ENCODE assay signal across 4 cellular contexts in genomic region chr16:2534335-2534734, GRCh38. TPM values are rescaled to one million over a fixed set of nuclear protein-coding genes. Genes with fewer than 3 reads are reported as not detected.
"Had no signal": no experiment of that assay in that cellular context is flagged by ENCODE, and none has a peak within 500 bp of the region (broad histone marks: within the 10 kb centered on the region; RNA-seq: fewer than 3 reads in every experiment).

No MANE protein-coding gene starts in this region.

RNA-seq across cellular contexts. Expression of gene CEMP1, which starts 3.1 kb away (rescaled TPM):
- total RNA-seq: activated CD8-positive, alpha-beta memory T cell treated with anti-CD3 and anti-CD28 coated beads for 36 hours; esophagus mucosa; glomerular endothelial cell; SJCRH30 had no signal
